Comparison of ENCODE assay signal across 8 cellular contexts in genomic region chr2:3461781-3462492, GRCh38. TPM values are rescaled to one million over a fixed set of nuclear protein-coding genes. Genes with fewer than 3 reads are reported as not detected.
DNase-seq lines count a peak whose midpoint lies in the region; ATAC-seq and TF ChIP-seq lines count a peak whose summit lies in the region.

No MANE protein-coding gene starts in this region.

- H3K4me3 ChIP-seq in GM06990 (replicated peaks; ENCODE audit: low read depth, low read length), result peak overlapping the region; percentile 40
- H3K4me3 ChIP-seq in GM23338, result no peak overlapping the region
- H3K4me3 ChIP-seq in Jurkat, Clone E6-1 (ENCODE audit: low read length), result no peak overlapping the region; the same call in 1 of the 2 replicates
- no peak overlapping the region for H3K4me3 ChIP-seq in RWPE2 (ENCODE audit: severe bottlenecking)
- no peak overlapping the region for H3K4me3 ChIP-seq in aorta (ENCODE audit: low read length in 2 of 2)

- H3K36me3 ChIP-seq in GM06990 (ENCODE audit: control insufficient read depth, insufficient read depth, low read length) (peaks cover 16% of the 10 kb centered on the region), GM23338 (ENCODE audit: insufficient read depth) (no peaks in the 10 kb centered on the region), RWPE2 (ENCODE audit: low read depth) (peaks cover 12% of the 10 kb centered on the region), aorta (ENCODE audit: control insufficient read depth in 1 of 2, insufficient read depth in 2 of 2, low read length in 1 of 2) (peaks cover 0 to 5% of the 10 kb centered on the region in 2 donors)

- peaks cover 7% of the 10 kb centered on the region for H3K36me3 Mint-ChIP-seq in GM23338 (ENCODE audit: low read depth)
- H3K36me3 Mint-ChIP-seq in effector memory CD8-positive, alpha-beta T cell (ENCODE audit: insufficient read depth), result peaks cover 8% of the 10 kb centered on the region
- peaks cover 1% of the 10 kb centered on the region for H3K36me3 Mint-ChIP-seq in mesothelial cell of epicardium

- H3K4me1 Mint-ChIP-seq in GM23338 (peaks cover 28% of the 10 kb centered on the region), mesothelial cell of epicardium (no peaks in the 10 kb centered on the region)
- H3K4me1 Mint-ChIP-seq in effector memory CD8-positive, alpha-beta T cell (ENCODE audit: low read depth in 2 of 2), result no peaks in the 10 kb centered on the region

- H3K27ac Mint-ChIP-seq in GM23338 (peak overlapping the region; percentile 71; the same call in 1 of the 2 replicates), mesothelial cell of epicardium (peak overlapping the region; percentile 43)
- peak overlapping the region in 1 of 2 donors; percentile 51 for H3K27ac Mint-ChIP-seq in effector memory CD8-positive, alpha-beta T cell

- ATAC-seq in GM23338 (peak; percentile 54), RWPE2 (ENCODE audit: low read depth) (no peak), aorta (ENCODE audit: low FRiP score) (peak; percentile 62)
- ATAC-seq in effector memory CD8-positive, alpha-beta T cell (replicated peaks), result peak; percentile 67

- H3K27me3 Mint-ChIP-seq in GM23338 (ENCODE audit: insufficient read depth, low read depth, poor library complexity) (peaks cover 2% of the 10 kb centered on the region), mesothelial cell of epicardium (ENCODE audit: low read depth) (no peaks in the 10 kb centered on the region)
- no peaks in the 10 kb centered on the region for H3K27me3 Mint-ChIP-seq in effector memory CD8-positive, alpha-beta T cell

- peak; percentile 65 for DNase-seq in AG08395 (ENCODE audit: low spot score)
- DNase-seq in GM06990 (ENCODE audit: extremely low read depth, insufficient read length), result peak; percentile 43
- peak; percentile 76 for DNase-seq in GM23338 (ENCODE audit: low spot score)
- peak; percentile 85 for DNase-seq in Jurkat, Clone E6-1 (ENCODE audit: low read depth, low spot score)
- DNase-seq in RWPE2 (ENCODE audit: low spot score), result no peak
- peak; percentile 36 to 54 (median 39) for DNase-seq in effector memory CD8-positive, alpha-beta T cell
- no peak for DNase-seq in mesothelial cell of epicardium (ENCODE audit: low spot score in 2 of 2, unreplicated experiment in 2 of 2)
- DNase-seq in aorta, result peak in 1 of 2 donors; percentile 63

- H3K27ac ChIP-seq in GM23338 (ENCODE audit: low read depth) (no peak overlapping the region), RWPE2 (ENCODE audit: poor library complexity, severe bottlenecking) (no peak overlapping the region), aorta (ENCODE audit: low read depth in 1 of 2, low read length in 2 of 2) (peak overlapping the region in 1 of 2 donors; percentile 57)

- H3K9me3 ChIP-seq in RWPE2 (ENCODE audit: severe bottlenecking) (no peaks in the 10 kb centered on the region), aorta (ENCODE audit: control insufficient read depth, low read length) (no peaks in the 10 kb centered on the region)

- H3K9me3 Mint-ChIP-seq in GM23338 (no peaks in the 10 kb centered on the region), mesothelial cell of epicardium (no peaks in the 10 kb centered on the region)
- no peaks in the 10 kb centered on the region for H3K9me3 Mint-ChIP-seq in effector memory CD8-positive, alpha-beta T cell

- H3K4me3 Mint-ChIP-seq in GM23338 (no peak overlapping the region; the same call in 2 of the 3 replicates), mesothelial cell of epicardium (no peak overlapping the region)
- no peak overlapping the region for H3K4me3 Mint-ChIP-seq in effector memory CD8-positive, alpha-beta T cell

- peak; percentile 79 for TF ChIP-seq CTCF in GM06990 (IDR thresholded peaks at IDR 0.05; ENCODE audit: insufficient read depth, low read length, poor library complexity, severe bottlenecking)
- peak; percentile 68 to 89 for TF ChIP-seq CTCF in GM23338 (conservative IDR thresholded peaks at IDR 0.05; ENCODE audit: low read depth in 2 of 2)
- TF ChIP-seq CTCF in RWPE2 (IDR thresholded peaks at IDR 0.05; ENCODE audit: poor library complexity, severe bottlenecking), result peak; percentile 95
- TF ChIP-seq CTCF in mesothelial cell of epicardium (IDR thresholded peaks at IDR 0.05; ENCODE audit: unreplicated experiment), result peak; percentile 84

- H3K27me3 ChIP-seq in GM06990 (replicated peaks; ENCODE audit: control insufficient read depth, insufficient read depth, low read length), result no peaks in the 10 kb centered on the region
- H3K27me3 ChIP-seq in GM23338 (ENCODE audit: insufficient read depth), result no peaks in the 10 kb centered on the region
- no peaks in the 10 kb centered on the region for H3K27me3 ChIP-seq in RWPE2 (ENCODE audit: insufficient read depth, poor library complexity, severe bottlenecking)
- H3K27me3 ChIP-seq in aorta (ENCODE audit: control insufficient read depth in 1 of 2, insufficient read depth in 2 of 2, low read length in 1 of 2), result no peaks in the 10 kb centered on the region

- H3K4me1 ChIP-seq in GM23338 (ENCODE audit: insufficient read depth) (no peaks in the 10 kb centered on the region), RWPE2 (ENCODE audit: insufficient read depth, poor library complexity, severe bottlenecking) (peaks cover 11% of the 10 kb centered on the region), aorta (ENCODE audit: control insufficient read depth in 1 of 2, insufficient read depth in 2 of 2, low read length in 2 of 2) (no peaks in the 10 kb centered on the region)

- no peaks in the 10 kb centered on the region for H3F3A ChIP-seq in GM23338 (replicated peaks; ENCODE audit: low read depth)

- intact Hi-C loops in aorta (cut with DNase I), result loop anchor here in 1 of 2 donors (5.0 kb wide), 1 partner anchor 40 kb away; no protein-coding TSS in a partner anchor

- H3K9me2 ChIP-seq in GM23338 (ENCODE audit: insufficient read depth), result no peaks in the 10 kb centered on the region

- no peak overlapping the region for H3K4me2 ChIP-seq in GM23338

- no peaks in the 10 kb centered on the region for H3K79me2 ChIP-seq in GM23338 (replicated peaks; ENCODE audit: insufficient read depth)

- H4K20me1 ChIP-seq in GM23338 (replicated peaks; ENCODE audit: insufficient read depth), result no peaks in the 10 kb centered on the region

- no peak overlapping the region for H2AFZ ChIP-seq in GM23338

- WGBS in aorta, 2 donors, result 46 to 52% methylated on average over 12 of the region's 12 CpGs

RNA-seq across cellular contexts. Expression of gene ADI1, which starts 57.4 kb away (rescaled TPM):
- total RNA-seq in GM23338 (2014; rRNA removed; shearing (Covaris generic)), result 16.3 and 17.3 TPM in 2 replicates
- polyA plus RNA-seq in GM23338 (2016; fragmentation: Nextera tagmentation; extraction: Ambion mirVana), result 31.9 and 34.1 TPM in 2 replicates
- polyA plus RNA-seq in Jurkat, Clone E6-1 (2012; ENCODE audit: insufficient read depth, insufficient read length), result 47.0 TPM
- total RNA-seq in mesothelial cell of epicardium, result 16.6 to 18.7 TPM (median 17.6 TPM) in 3 replicates
- total RNA-seq in aorta, result 10 to 100 TPM; 63.7 to 70.7 TPM
- 100 to 1,000 TPM; 158 to 206 TPM for polyA plus RNA-seq in aorta

Comparison
In these comparisons a context has a peak if more than half of its experiments do, and no peak if none do; other contexts are left out.
1. DNase-seq: peak in AG08395 (single experiment), GM06990 (single experiment), GM23338 (single experiment), Jurkat, Clone E6-1 (single experiment) and effector memory CD8-positive, alpha-beta T cell (3 of 3); none in RWPE2 (single experiment) and mesothelial cell of epicardium (0 of 2).
2. Peak in every context shown above with its lines, with median percentiles within 50 percentile points of each other: CTCF ChIP-seq.